9 cellular contexts compared by ENCODE assay signal in the genomic region with DNA sequence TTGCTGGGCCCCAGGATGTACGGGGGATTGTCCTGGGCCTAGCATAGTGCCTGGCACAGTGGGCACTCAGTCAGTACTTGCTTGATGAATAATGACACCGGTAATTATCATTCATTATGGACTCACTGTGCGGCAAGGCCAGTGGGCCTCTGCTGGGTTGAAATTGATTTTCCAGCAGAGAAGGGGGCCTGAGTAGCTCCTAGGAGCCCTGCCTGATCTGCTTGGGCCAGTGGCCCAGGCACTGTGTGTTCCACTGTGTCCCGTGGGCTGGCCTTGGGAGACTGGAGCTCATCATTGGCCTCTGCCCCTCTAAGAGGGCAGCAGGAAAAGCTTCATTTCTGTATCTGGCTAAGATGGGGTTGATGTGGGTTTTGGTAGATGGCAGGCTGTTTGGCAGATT. TPM values are rescaled to one million over a fixed set of nuclear protein-coding genes. Genes with fewer than 3 reads are reported as not detected.
DNase-seq lines count a peak whose midpoint lies in the region; TF ChIP-seq lines count a peak whose summit lies in the region.
"Had no signal": no experiment of that assay in that cellular context is flagged by ENCODE, and none has a peak within 500 bp of the region (broad histone marks: within the 10 kb centered on the region; RNA-seq: fewer than 3 reads in every experiment).

No MANE protein-coding gene starts in this region.

- no peaks in the 10 kb centered on the region for H3K9me3 Mint-ChIP-seq in activated T-cell treated with anti-CD3 and anti-CD28 coated beads, Interleukin-2, amount 50 U/mL, for 24 hours
- no peaks in the 10 kb centered on the region for H3K9me3 Mint-ChIP-seq in mesothelial cell of epicardium
- peaks cover 9% of the 10 kb centered on the region for H3K9me3 Mint-ChIP-seq in type B pancreatic cell
- H3K9me3 Mint-ChIP-seq: CD4-positive, CD25-positive, alpha-beta regulatory T cell had no signal

- peaks cover 23% of the 10 kb centered on the region for H3K4me1 Mint-ChIP-seq in activated T-cell treated with anti-CD3 and anti-CD28 coated beads, Interleukin-2, amount 50 U/mL, for 24 hours (ENCODE audit: low read depth)
- H3K4me1 Mint-ChIP-seq in mesothelial cell of epicardium = peaks cover 39% of the 10 kb centered on the region
- H3K4me1 Mint-ChIP-seq in type B pancreatic cell (ENCODE audit: unreplicated experiment) = peaks cover 47% of the 10 kb centered on the region

- H3K27ac Mint-ChIP-seq in activated T-cell treated with anti-CD3 and anti-CD28 coated beads, Interleukin-2, amount 50 U/mL, for 24 hours = no peak overlapping the region
- H3K27ac Mint-ChIP-seq in mesothelial cell of epicardium (peak overlapping the region; percentile 52), type B pancreatic cell (peak overlapping the region; percentile 91)
- H3K27ac Mint-ChIP-seq: CD4-positive, CD25-positive, alpha-beta regulatory T cell had no signal

- H3K27me3 ChIP-seq in colonic mucosa = peaks cover 26% of the 10 kb centered on the region

- peak overlapping the region; percentile 57 for H3K4me3 ChIP-seq in colonic mucosa

- TF ChIP-seq CTCF in colonic mucosa (IDR thresholded peaks at IDR 0.05) (no peak), mesothelial cell of epicardium (IDR thresholded peaks at IDR 0.05; ENCODE audit: unreplicated experiment) (no peak), type B pancreatic cell (conservative IDR thresholded peaks at IDR 0.05) (no peak)

- H3K27me3 Mint-ChIP-seq in activated T-cell treated with anti-CD3 and anti-CD28 coated beads, Interleukin-2, amount 50 U/mL, for 24 hours = peaks cover 63% of the 10 kb centered on the region
- H3K27me3 Mint-ChIP-seq in mesothelial cell of epicardium (ENCODE audit: low read depth) (no peaks in the 10 kb centered on the region), type B pancreatic cell (peaks cover 11% of the 10 kb centered on the region)

- DNase-seq in activated T-cell treated with anti-CD3 and anti-CD28 coated beads, Interleukin-2, amount 50 U/mL, for 24 hours = no peak
- DNase-seq in activated T-cell treated with anti-CD3 and anti-CD28 coated beads for 4 hours = no peak
- no peak for DNase-seq in colonic mucosa
- no peak for DNase-seq in mesothelial cell of epicardium (ENCODE audit: low spot score in 2 of 2, unreplicated experiment in 2 of 2)
- no peak for DNase-seq in type B pancreatic cell (ENCODE audit: extremely low spot score, unreplicated experiment)
- DNase-seq in NK-92 (lab: John Stamatoyannopoulos, UW; ENCODE audit: unreplicated experiment) = no peak
- no peak for DNase-seq in DMS53 (lab: John Stamatoyannopoulos, UW)
- DNase-seq in NCI-H1436 treated with DMSO at 0.1 percent for 48 hours (lab: John Stamatoyannopoulos, UW) = no peak

- intact Hi-C loops in colonic mucosa (cut with DNase I) = no loop called here

- H3K4me3 Mint-ChIP-seq in activated T-cell treated with anti-CD3 and anti-CD28 coated beads, Interleukin-2, amount 50 U/mL, for 24 hours = peak overlapping the region; percentile 75
- peak overlapping the region; percentile 97 for H3K4me3 Mint-ChIP-seq in mesothelial cell of epicardium
- H3K4me3 Mint-ChIP-seq in type B pancreatic cell = peak overlapping the region; percentile 97

- H3K36me3 ChIP-seq in colonic mucosa = no peaks in the 10 kb centered on the region

- H3K36me3 Mint-ChIP-seq in activated T-cell treated with anti-CD3 and anti-CD28 coated beads, Interleukin-2, amount 50 U/mL, for 24 hours (ENCODE audit: low read depth) = no peaks in the 10 kb centered on the region
- H3K36me3 Mint-ChIP-seq in mesothelial cell of epicardium (no peaks in the 10 kb centered on the region), type B pancreatic cell (no peaks in the 10 kb centered on the region)
- H3K36me3 Mint-ChIP-seq: CD4-positive, CD25-positive, alpha-beta regulatory T cell had no signal

- peak overlapping the region; percentile 58 to 86 for H3K9ac ChIP-seq in colonic mucosa (ENCODE audit: low read depth in 2 of 2, low read length in 2 of 2)

- peaks cover 3% of the 10 kb centered on the region for H3K4me1 ChIP-seq in colonic mucosa

- no peak overlapping the region for H3K27ac ChIP-seq in colonic mucosa

- H3K9me3 ChIP-seq in colonic mucosa = no peaks in the 10 kb centered on the region

RNA-seq across cellular contexts. Expression of a gene that starts 1.4 kb away (rescaled TPM):
- 1 to 10 TPM; 2.5 to 3.4 TPM for total RNA-seq in colonic mucosa
- 26.2 to 27.6 TPM (median 26.3 TPM) in 3 replicates for total RNA-seq in mesothelial cell of epicardium
- 11.8 and 21.7 TPM in 2 replicates for total RNA-seq in type B pancreatic cell (ENCODE audit: low replicate concordance)
- total RNA-seq: CD4-positive, CD25-positive, alpha-beta regulatory T cell had no signal
